10 cellular contexts compared by ENCODE assay signal in genomic region chr1:163069655-163070277, GRCh38. TPM values are rescaled to one million over a fixed set of nuclear protein-coding genes. Genes with fewer than 3 reads are reported as not detected.
DNase-seq lines count a peak whose midpoint lies in the region; ATAC-seq lines count a peak whose summit lies in the region.
"Had no signal": no experiment of that assay in that cellular context is flagged by ENCODE, and none has a peak within 500 bp of the region (broad histone marks: within the 10 kb centered on the region; RNA-seq: fewer than 3 reads in every experiment).

No MANE protein-coding gene starts in this region.

- no peaks in the 10 kb centered on the region for H3K36me3 Mint-ChIP-seq in activated T-helper 1 cell treated with anti-CD3 and anti-CD28 coated beads, Interleukin-12 subunit alpha, Interleukin-12 subunit beta, Interleukin-2, Interleukin-4 antibody, amounts not matched to agents 30 ng/mL and 10 ng/mL and 1 ng/mL, durations not matched to agents 14 hours and 24 hours and 36 hours (ENCODE audit: low read depth)

- H3K27ac ChIP-seq in cingulate gyrus (ENCODE audit: low read depth, low read length), result peak overlapping the region; percentile 42
- no peak overlapping the region for H3K27ac ChIP-seq in mesodermal cell (ENCODE audit: low read depth, low read length, severe bottlenecking)
- H3K27ac ChIP-seq in temporal lobe (ENCODE audit: low read depth, low read length), result peak overlapping the region; percentile 69
- H3K27ac ChIP-seq: body of pancreas had no signal

- no peaks in the 10 kb centered on the region for H3K9me3 ChIP-seq in mesodermal cell (ENCODE audit: control insufficient read depth, low read length)
- H3K9me3 ChIP-seq: body of pancreas had no signal

- peaks cover 4% of the 10 kb centered on the region for H3K4me1 ChIP-seq in mesodermal cell (ENCODE audit: control insufficient read depth, insufficient read depth, low read length, poor library complexity, severe bottlenecking)
- H3K4me1 ChIP-seq: body of pancreas had no signal

- no CpG with 5 or more reads among the region's 2 CpGs for WGBS in mesodermal cell (ENCODE audit: insufficient coverage in 2 of 2), 2 experiments

- intact Hi-C loops in activated T-helper 1 cell treated with anti-CD3 and anti-CD28 coated beads, Interleukin-12 subunit alpha, Interleukin-12 subunit beta, Interleukin-2, Interleukin-4 antibody, amounts not matched to agents 30 ng/mL and 10 ng/mL and 1 ng/mL, durations not matched to agents 14 hours and 24 hours and 36 hours (cut with micrococcal nuclease), result loop anchor here (10.0 kb wide), 1 partner anchor 225 kb away; no protein-coding TSS in a partner anchor

- peak; percentile 62 for DNase-seq in NCI-H748 (lab: John Stamatoyannopoulos, UW; ENCODE audit: unreplicated experiment)
- DNase-seq in stimulated activated CD4-positive, alpha-beta T cell treated with anti-CD3 and anti-CD28 coated beads, Interleukin-15, amount 100 ng/mL, for 24 hours, result no peak
- DNase-seq in activated T-helper 1 cell treated with anti-CD3 and anti-CD28 coated beads, Interleukin-12 subunit alpha, Interleukin-12 subunit beta, Interleukin-2, Interleukin-4 antibody, amounts not matched to agents 30 ng/mL and 10 ng/mL and 1 ng/mL, durations not matched to agents 14 hours and 24 hours and 36 hours (ENCODE audit: low spot score), result no peak
- DNase-seq: T-helper 17 cell had no signal

- no peak overlapping the region for H3K4me3 Mint-ChIP-seq in activated T-helper 1 cell treated with anti-CD3 and anti-CD28 coated beads, Interleukin-12 subunit alpha, Interleukin-12 subunit beta, Interleukin-2, Interleukin-4 antibody, amounts not matched to agents 30 ng/mL and 10 ng/mL and 1 ng/mL, durations not matched to agents 14 hours and 24 hours and 36 hours
- H3K4me3 Mint-ChIP-seq: T-helper 17 cell had no signal

- H3K4me1 Mint-ChIP-seq in activated T-helper 1 cell treated with anti-CD3 and anti-CD28 coated beads, Interleukin-12 subunit alpha, Interleukin-12 subunit beta, Interleukin-2, Interleukin-4 antibody, amounts not matched to agents 30 ng/mL and 10 ng/mL and 1 ng/mL, durations not matched to agents 14 hours and 24 hours and 36 hours (ENCODE audit: low read depth), result no peaks in the 10 kb centered on the region
- H3K4me1 Mint-ChIP-seq: T-helper 17 cell had no signal

- no peaks in the 10 kb centered on the region for H3K9me3 Mint-ChIP-seq in activated T-helper 1 cell treated with anti-CD3 and anti-CD28 coated beads, Interleukin-12 subunit alpha, Interleukin-12 subunit beta, Interleukin-2, Interleukin-4 antibody, amounts not matched to agents 30 ng/mL and 10 ng/mL and 1 ng/mL, durations not matched to agents 14 hours and 24 hours and 36 hours

- H3K27ac Mint-ChIP-seq in activated T-helper 1 cell treated with anti-CD3 and anti-CD28 coated beads, Interleukin-12 subunit alpha, Interleukin-12 subunit beta, Interleukin-2, Interleukin-4 antibody, amounts not matched to agents 30 ng/mL and 10 ng/mL and 1 ng/mL, durations not matched to agents 14 hours and 24 hours and 36 hours, result no peak overlapping the region
- H3K27ac Mint-ChIP-seq: T-helper 17 cell had no signal

- H3K36me3 ChIP-seq in mesodermal cell (ENCODE audit: control insufficient read depth, insufficient read depth, low read length), result peaks cover 11% of the 10 kb centered on the region

- H3K27me3 Mint-ChIP-seq in activated T-helper 1 cell treated with anti-CD3 and anti-CD28 coated beads, Interleukin-12 subunit alpha, Interleukin-12 subunit beta, Interleukin-2, Interleukin-4 antibody, amounts not matched to agents 30 ng/mL and 10 ng/mL and 1 ng/mL, durations not matched to agents 14 hours and 24 hours and 36 hours (ENCODE audit: insufficient read depth), result peaks cover 19% of the 10 kb centered on the region

- ATAC-seq in HG02678 (IDR thresholded peaks at IDR 0.05; ENCODE audit: unreplicated experiment), result no peak
- no peak for ATAC-seq in GM21360 (IDR thresholded peaks at IDR 0.05; ENCODE audit: unreplicated experiment)
- ATAC-seq: T-helper 17 cell had no signal

- peak overlapping the region; percentile 28 for H3K4me3 ChIP-seq in mesodermal cell (ENCODE audit: extremely low read depth, insufficient read depth, low read length, poor library complexity, severe bottlenecking)
- H3K4me3 ChIP-seq: body of pancreas had no signal

RNA-seq across cellular contexts. Expression of gene RGS4, which starts 0.6 kb away (rescaled TPM):
- 65.4 TPM for polyA plus RNA-seq in mesodermal cell (2013, experiment 1 of 2)
- polyA plus RNA-seq in mesodermal cell (2013, experiment 2 of 2), result 116 TPM
- total RNA-seq in temporal lobe, result 2.0 TPM
- total RNA-seq in activated T-helper 1 cell treated with anti-CD3 and anti-CD28 coated beads, Interleukin-12 subunit alpha, Interleukin-12 subunit beta, Interleukin-2, Interleukin-4 antibody, amounts not matched to agents 30 ng/mL and 10 ng/mL and 1 ng/mL, durations not matched to agents 14 hours and 24 hours and 36 hours, result not detected in 2 replicates
- total RNA-seq: T-helper 17 cell had no signal
